9 cellular contexts compared by ENCODE assay signal in genomic region chr2:221874444-221874843, GRCh38.
"Had no signal": no experiment of that assay in that cellular context is flagged by ENCODE, and none has a peak within 500 bp of the region (broad histone marks: within the 10 kb centered on the region; RNA-seq: fewer than 3 reads in every experiment).

No MANE protein-coding gene starts in this region.

- H3K4me2 ChIP-seq: GM23338 had no signal

- H2AFZ ChIP-seq: GM23338 had no signal

- DNase-seq: H9, HCEC 1CT, IMR-90, KG1 had no signal

- H3K4me3 ChIP-seq: GM23338, K562 had no signal

- FAIRE-seq: H1, H54, HTR-8/SVneo, K562 had no signal
